9 cellular contexts compared by ENCODE assay signal in genomic region chr17:64056269-64057005, GRCh38. TPM values are rescaled to one million over a fixed set of nuclear protein-coding genes. Genes with fewer than 3 reads are reported as not detected.
DNase-seq lines count a peak whose midpoint lies in the region; ATAC-seq, FAIRE-seq and TF ChIP-seq lines count a peak whose summit lies in the region.
"Had no signal": no experiment of that assay in that cellular context is flagged by ENCODE, and none has a peak within 500 bp of the region (broad histone marks: within the 10 kb centered on the region; RNA-seq: fewer than 3 reads in every experiment).

No MANE protein-coding gene starts in this region.

- no peaks in the 10 kb centered on the region for H3F3A ChIP-seq in neural progenitor cell (ENCODE audit: low read depth)

- H3K4me1 ChIP-seq in endodermal cell (ENCODE audit: control insufficient read depth, insufficient read depth, low read length): no peaks in the 10 kb centered on the region
- H3K4me1 ChIP-seq in neural progenitor cell: no peaks in the 10 kb centered on the region

- H3K9me3 Mint-ChIP-seq in endodermal cell: no peaks in the 10 kb centered on the region
- no peaks in the 10 kb centered on the region for H3K9me3 Mint-ChIP-seq in neural progenitor cell

- no peak overlapping the region for H3K4me2 ChIP-seq in neural progenitor cell

- H3K36me3 Mint-ChIP-seq in endodermal cell (ENCODE audit: low read depth): peaks cover 58% of the 10 kb centered on the region
- peaks cover 9% of the 10 kb centered on the region for H3K36me3 Mint-ChIP-seq in neural progenitor cell

- WGBS in endodermal cell (ENCODE audit: insufficient coverage in 1 of 2, insufficient read length in 1 of 2), 2 experiments: 84 to 86% methylated on average over 11 to 12 of the region's 12 CpGs

- no peak for TF ChIP-seq POLR2A in GM12891 (IDR thresholded peaks at IDR 0.05; ENCODE audit: low read depth, low read length)

- H3K27me3 Mint-ChIP-seq in endodermal cell (ENCODE audit: insufficient read depth): no peaks in the 10 kb centered on the region
- peaks cover 2% of the 10 kb centered on the region for H3K27me3 Mint-ChIP-seq in neural progenitor cell (ENCODE audit: insufficient read depth, low read depth)

- no peaks in the 10 kb centered on the region for H4K20me1 ChIP-seq in neural progenitor cell (ENCODE audit: low read depth)

- H3K4me3 Mint-ChIP-seq in endodermal cell (no peak overlapping the region), neural progenitor cell (no peak overlapping the region)

- H3K4me1 Mint-ChIP-seq in endodermal cell (peaks cover 12% of the 10 kb centered on the region), neural progenitor cell (no peaks in the 10 kb centered on the region)

- H3K27ac ChIP-seq in endodermal cell (ENCODE audit: low read depth, low read length): no peak overlapping the region
- no peak overlapping the region for H3K27ac ChIP-seq in neural progenitor cell

- peak; percentile 33 for TF ChIP-seq CTCF in endodermal cell (conservative IDR thresholded peaks at IDR 0.05)
- no peak for TF ChIP-seq CTCF in neural progenitor cell (IDR thresholded peaks at IDR 0.05)

- DNase-seq in GM12891 (ENCODE audit: insufficient read length, low spot score) (peak; percentile 62), endodermal cell (peak; percentile 95), ecto neural progenitor cell (ENCODE audit: low spot score) (no peak), DMS153 (lab: John Stamatoyannopoulos, UW) (no peak), COLO829 (ENCODE audit: low spot score) (no peak), neural progenitor cell (ENCODE audit: low spot score) (no peak)
- DNase-seq: activated CD4-positive, alpha-beta T cell treated with anti-CD3 and anti-CD28 coated beads, Interleukin-2, amount 50 U/mL, for 1 hour had no signal

- H3K9me3 ChIP-seq in endodermal cell (ENCODE audit: control insufficient read depth, low read length): no peaks in the 10 kb centered on the region
- H3K9me3 ChIP-seq in neural progenitor cell (ENCODE audit: low read depth): no peaks in the 10 kb centered on the region

- peak; percentile 93 for FAIRE-seq in GM12891 (lab: Jason Lieb, UNC)

- H3K4me3 ChIP-seq in endodermal cell (ENCODE audit: low read length) (no peak overlapping the region), neural progenitor cell (no peak overlapping the region)

- H3K36me3 ChIP-seq in endodermal cell (ENCODE audit: control insufficient read depth, insufficient read depth, low read length) (peaks cover 27% of the 10 kb centered on the region), neural progenitor cell (no peaks in the 10 kb centered on the region)

- H3K27me3 ChIP-seq in endodermal cell (ENCODE audit: control insufficient read depth, insufficient read depth, low read length, poor library complexity, severe bottlenecking) (no peaks in the 10 kb centered on the region), neural progenitor cell (no peaks in the 10 kb centered on the region)

- ATAC-seq in GM19468 (IDR thresholded peaks at IDR 0.05; ENCODE audit: extremely low read depth, unreplicated experiment): peak; percentile 62
- peak; percentile 50 for ATAC-seq in HG03520 (IDR thresholded peaks at IDR 0.05; ENCODE audit: unreplicated experiment)

- H3K79me2 ChIP-seq in neural progenitor cell (ENCODE audit: low read depth): no peaks in the 10 kb centered on the region

- H3K9ac ChIP-seq in endodermal cell (ENCODE audit: extremely low read depth, low read length, poor library complexity, severe bottlenecking) (no peak overlapping the region), neural progenitor cell (no peak overlapping the region)

- H2AFZ ChIP-seq in neural progenitor cell (replicated peaks): no peak overlapping the region

- H3K27ac Mint-ChIP-seq in endodermal cell (peak overlapping the region; percentile 87), neural progenitor cell (no peak overlapping the region)

TF ChIP-seq in GM12891, 5 proteins besides CTCF, POLR2A, EP300 and RAD21:
- no peak for TF ChIP-seq TAF1 (IDR thresholded peaks at IDR 0.05; ENCODE audit: low read depth, low read length)
- peak; percentile 55 for TF ChIP-seq SPI1 (IDR thresholded peaks at IDR 0.05; ENCODE audit: low read depth, low read length)
- no peak for TF ChIP-seq POLR2AphosphoS5 (IDR thresholded peaks at IDR 0.05; ENCODE audit: low read depth, low read length)
- 0 out of 2 replicates have a peak, but pooled peaks have one; percentile 53 for TF ChIP-seq POU2F2 (IDR thresholded peaks at IDR 0.05; ENCODE audit: low read depth, low read length)

RNA-seq across cellular contexts. Expression of gene ICAM2, which starts 36.0 kb away (rescaled TPM):
- 38.2 TPM for polyA plus RNA-seq in GM12891 (2012; ENCODE audit: low read depth, missing spikeins)
- total RNA-seq in endodermal cell (under 1 TPM in 1 of 2 donors, not detected in 1; 0.75 TPM), neural progenitor cell (ENCODE audit: low replicate concordance) (not detected in 2 replicates)
- not detected for polyA plus RNA-seq in endodermal cell (2013, experiment 1 of 2)
- not detected for polyA plus RNA-seq in endodermal cell (2013, experiment 2 of 2)

RNA-seq across cellular contexts. Expression of gene PRR29, which starts 58.3 kb away (rescaled TPM):
- polyA plus RNA-seq in GM12891 (2012; ENCODE audit: low read depth, missing spikeins): 0.64 TPM
- total RNA-seq in endodermal cell: 1 to 10 TPM; 3.3 to 6.1 TPM
- 1.6 TPM for polyA plus RNA-seq in endodermal cell (2013, experiment 1 of 2)
- 1.7 TPM for polyA plus RNA-seq in endodermal cell (2013, experiment 2 of 2)
- 0.95 and 1.5 TPM in 2 replicates for total RNA-seq in neural progenitor cell (ENCODE audit: low replicate concordance)

Comparison
In these comparisons a context has a peak if more than half of its experiments do, and no peak if none do; other contexts are left out.
1. DNase-seq: peak in GM12891 (single experiment) and endodermal cell (single experiment); none in ecto neural progenitor cell (single experiment), DMS153 (single experiment), COLO829 (single experiment) and neural progenitor cell (single experiment).